11 cellular contexts compared by ENCODE assay signal in genomic region chr10:73244866-73245477, GRCh38. TPM values are rescaled to one million over a fixed set of nuclear protein-coding genes. Genes with fewer than 3 reads are reported as not detected.
DNase-seq lines count a peak whose midpoint lies in the region; ATAC-seq lines count a peak whose summit lies in the region.
"Had no signal": no experiment of that assay in that cellular context is flagged by ENCODE, and none has a peak within 500 bp of the region (broad histone marks: within the 10 kb centered on the region; RNA-seq: fewer than 3 reads in every experiment).

No MANE protein-coding gene starts in this region.

- ATAC-seq in HG02759 (IDR thresholded peaks at IDR 0.05; ENCODE audit: unreplicated experiment) = no peak
- ATAC-seq in HG02678 (IDR thresholded peaks at IDR 0.05; ENCODE audit: unreplicated experiment) = no peak

- H3K9me3 ChIP-seq in BLaER1 treated with 17β-estradiol and CSF1 and Interleukin-3, amounts not matched to agents 10 nM and 100 nM (replicated peaks in 1 of 11) = no peaks in the 10 kb centered on the region
- no peaks in the 10 kb centered on the region for H3K9me3 ChIP-seq in HUES48 (ENCODE audit: control insufficient read depth, insufficient read depth, low read length)
- no peaks in the 10 kb centered on the region for H3K9me3 ChIP-seq in iPS-18c (ENCODE audit: control insufficient read depth, insufficient read depth, low read length)

- peak overlapping the region in 3 of 11 experiments; percentile 40 to 88 (median 74); a peak in 5 of 22 replicates for H3K27ac ChIP-seq in BLaER1 treated with 17β-estradiol and CSF1 and Interleukin-3, amounts not matched to agents 10 nM and 100 nM
- no peak overlapping the region for H3K27ac ChIP-seq in HUES48 (ENCODE audit: low read depth, low read length)

- peak overlapping the region; percentile 68 for H3K27ac Mint-ChIP-seq in activated CD4-positive, alpha-beta memory T cell treated with anti-CD3 and anti-CD28 coated beads for 36 hours

- H3K4me2 ChIP-seq in BLaER1 treated with 17β-estradiol and CSF1 and Interleukin-3, amounts not matched to agents 10 nM and 100 nM = peak overlapping the region; percentile 71 to 95 (median 87)

- H3K4me3 ChIP-seq in BLaER1 treated with 17β-estradiol and CSF1 and Interleukin-3, amounts not matched to agents 10 nM and 100 nM = peak overlapping the region; percentile 74 to 96 (median 85); a peak in 19 of 20 replicates
- H3K4me3 ChIP-seq in HUES48 (ENCODE audit: low read depth, low read length) (peak overlapping the region; percentile 81), iPS-18c (ENCODE audit: insufficient read depth, low read depth, low read length) (peak overlapping the region; percentile 10; the same call in 1 of the 2 replicates)

- H3K9me3 Mint-ChIP-seq in activated CD4-positive, alpha-beta memory T cell treated with anti-CD3 and anti-CD28 coated beads for 36 hours = no peaks in the 10 kb centered on the region
- H3K9me3 Mint-ChIP-seq: naive B cell had no signal

- peaks cover 46 to 62% (median 55%) of the 10 kb centered on the region in 10 experiments for H3K4me1 ChIP-seq in BLaER1 treated with 17β-estradiol and CSF1 and Interleukin-3, amounts not matched to agents 10 nM and 100 nM
- peaks cover 13% of the 10 kb centered on the region; the same call in 1 of the 2 replicates for H3K4me1 ChIP-seq in HUES48 (ENCODE audit: control insufficient read depth, insufficient read depth, low read length)

- no peaks in the 10 kb centered on the region for H3K27me3 ChIP-seq in BLaER1 treated with 17β-estradiol and CSF1 and Interleukin-3, amounts not matched to agents 10 nM and 100 nM
- H3K27me3 ChIP-seq in HUES48 (ENCODE audit: control insufficient read depth, insufficient read depth, low read length) = no peaks in the 10 kb centered on the region

- no peak for DNase-seq in activated CD4-positive, alpha-beta memory T cell treated with anti-CD3 and anti-CD28 coated beads for 36 hours
- DNase-seq in mucosa of gallbladder (ENCODE audit: low spot score) (no peak), NCI-H526 (lab: John Stamatoyannopoulos, UW) (no peak)
- DNase-seq: naive B cell; NCI-H1436 treated with DMSO at 0.1 percent for 48 hours; stimulated activated CD8-positive, alpha-beta memory T cell treated with anti-CD3 and anti-CD28 coated beads, Interleukin-4, amount 100 ng/mL, for 48 hours had no signal

- CTCF ChIA-PET in activated CD4-positive, alpha-beta memory T cell treated with anti-CD3 and anti-CD28 coated beads for 36 hours (lab: Charles Lee) = interaction anchor here (0.6 to 1.9 kb wide), 2 partner anchors 10 to 379 kb away, joined by 4 to 6 read pairs; no protein-coding TSS in a partner anchor

- intact Hi-C loops in activated CD4-positive, alpha-beta memory T cell treated with anti-CD3 and anti-CD28 coated beads for 36 hours (cut with micrococcal nuclease) = loop anchor here (1.0 kb wide), 1 partner anchor 7 kb away; the partner anchor contains the start of gene MRPS16

- H3K9ac ChIP-seq in BLaER1 treated with 17β-estradiol and CSF1 and Interleukin-3, amounts not matched to agents 10 nM and 100 nM = peak overlapping the region; percentile 80 to 94 (median 91); a peak in 20 of 22 replicates
- no peak overlapping the region for H3K9ac ChIP-seq in HUES48 (ENCODE audit: low read depth, low read length)

- no peaks in the 10 kb centered on the region for H3K27me3 Mint-ChIP-seq in activated CD4-positive, alpha-beta memory T cell treated with anti-CD3 and anti-CD28 coated beads for 36 hours
- H3K27me3 Mint-ChIP-seq: naive B cell had no signal

- H4K20me1 ChIP-seq in BLaER1 treated with 17β-estradiol and CSF1 and Interleukin-3, amounts not matched to agents 10 nM and 100 nM = peaks cover 0 to 39% (median 20%) of the 10 kb centered on the region in 11 experiments; a peak in 13 of 22 replicates

- H3K4me1 Mint-ChIP-seq in activated CD4-positive, alpha-beta memory T cell treated with anti-CD3 and anti-CD28 coated beads for 36 hours (ENCODE audit: low read depth) = peaks cover 50% of the 10 kb centered on the region

- POLR2A ChIA-PET in activated CD4-positive, alpha-beta memory T cell treated with anti-CD3 and anti-CD28 coated beads for 36 hours (lab: Charles Lee) = interaction anchor here (0.6 kb wide), 1 partner anchor 781 kb away, joined by 5 read pairs; no protein-coding TSS in a partner anchor

- H3K36me3 Mint-ChIP-seq in activated CD4-positive, alpha-beta memory T cell treated with anti-CD3 and anti-CD28 coated beads for 36 hours = peaks cover 75% of the 10 kb centered on the region

- H3K36me3 ChIP-seq in BLaER1 treated with 17β-estradiol and CSF1 and Interleukin-3, amounts not matched to agents 10 nM and 100 nM = peaks cover 46 to 80% (median 68%) of the 10 kb centered on the region in 11 experiments
- H3K36me3 ChIP-seq in HUES48 (ENCODE audit: control insufficient read depth, insufficient read depth, low read length) = peaks cover 67% of the 10 kb centered on the region

- H3K4me3 Mint-ChIP-seq in activated CD4-positive, alpha-beta memory T cell treated with anti-CD3 and anti-CD28 coated beads for 36 hours = peak overlapping the region; percentile 99

RNA-seq across cellular contexts. Expression of gene DNAJC9, which starts 2.1 kb away (rescaled TPM):
- 10 to 100 TPM; 45.8 to 49.3 TPM for total RNA-seq in activated CD4-positive, alpha-beta memory T cell treated with anti-CD3 and anti-CD28 coated beads for 36 hours
- 14.1 TPM for total RNA-seq in mucosa of gallbladder

RNA-seq across cellular contexts. Expression of gene MRPS16, which starts 7.5 kb away (rescaled TPM):
- 100 to 1,000 TPM; 136 to 139 TPM for total RNA-seq in activated CD4-positive, alpha-beta memory T cell treated with anti-CD3 and anti-CD28 coated beads for 36 hours
- total RNA-seq in mucosa of gallbladder = 84.2 TPM

Comparison
In these comparisons a context has a peak if more than half of its experiments do, and no peak if none do; other contexts are left out.
1. H3K4me3 ChIP-seq: peak in every context shown above with its lines; median percentile 85 in BLaER1 treated with 17β-estradiol and CSF1 and Interleukin-3, amounts not matched to agents 10 nM and 100 nM; 81 in HUES48; 10 in iPS-18c.